8 cellular contexts compared by ENCODE assay signal in the genomic region with DNA sequence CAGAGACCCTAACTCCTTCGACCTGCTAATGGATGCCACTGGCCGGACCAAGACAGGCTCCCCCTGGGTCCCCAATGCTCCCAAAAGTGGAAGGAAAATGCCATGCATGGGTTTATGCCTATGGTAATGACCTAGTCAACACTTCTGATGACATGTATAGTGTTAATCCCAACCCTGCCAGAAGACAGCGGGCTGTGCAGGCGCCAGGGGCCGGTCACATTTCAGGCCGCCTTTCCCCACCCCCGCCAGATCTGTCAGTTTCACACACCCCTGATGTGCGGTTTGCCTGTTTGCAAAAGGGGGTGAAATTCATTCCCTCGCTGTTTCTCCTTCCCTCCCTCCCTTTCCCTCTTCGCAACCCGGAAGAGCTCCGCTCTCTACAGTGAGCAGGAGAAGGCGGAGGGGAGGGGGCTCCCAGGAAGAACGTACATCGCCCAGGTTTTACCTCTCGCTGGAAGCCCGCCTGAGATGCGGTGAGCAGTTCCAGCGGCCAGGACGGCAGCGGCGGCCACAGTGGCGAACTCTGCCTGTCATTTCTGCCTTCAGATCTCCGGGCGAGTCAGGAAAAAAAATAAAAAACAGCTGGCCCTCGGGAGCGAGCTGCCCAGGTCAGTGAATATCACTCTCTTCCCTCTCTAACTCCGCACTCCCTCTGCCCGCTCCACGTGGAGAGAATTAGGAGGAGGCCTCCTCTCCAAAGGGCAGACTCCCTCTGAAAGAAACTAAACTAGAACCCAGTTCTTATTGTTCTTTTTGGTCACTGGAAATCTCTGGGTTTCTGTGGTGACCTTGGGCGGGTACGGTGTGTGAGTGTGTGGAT. TPM values are rescaled to one million over a fixed set of nuclear protein-coding genes. Genes with fewer than 3 reads are reported as not detected.
A peak's percentile ranks its signal among the peaks of the same experiment; 100 is the strongest.
DNase-seq lines count a peak whose midpoint lies in the region; ATAC-seq and TF ChIP-seq lines count a peak whose summit lies in the region.

No MANE protein-coding gene starts in this region.

- peaks cover 2% of the 10 kb centered on the region for H3K4me1 ChIP-seq in right cardiac atrium (ENCODE audit: control insufficient read depth, insufficient read depth, low read length)

- H3K9me3 ChIP-seq in right cardiac atrium (ENCODE audit: control insufficient read depth, low read length), result no peaks in the 10 kb centered on the region

- 3% methylated on average over 32 of the region's 32 CpGs for WGBS in right cardiac atrium

- H3K27ac ChIP-seq in right cardiac atrium (ENCODE audit: low read length), result no peak overlapping the region

- H3K27me3 ChIP-seq in right cardiac atrium (ENCODE audit: control insufficient read depth, insufficient read depth), result no peaks in the 10 kb centered on the region

- intact Hi-C loops in right cardiac atrium (cut with DNase I), result no loop called here

- ATAC-seq in SK-N-SH treated with all-trans-retinoic acid at 6 μM for 48 hours (peak; percentile 57), right cardiac atrium (no peak)

- peak; percentile 1 for DNase-seq in NCI-H2227 treated with DMSO at 0.1 percent for 48 hours (lab: John Stamatoyannopoulos, UW)
- no peak for DNase-seq in NCI-H2227 (lab: John Stamatoyannopoulos, UW; ENCODE audit: unreplicated experiment)
- DNase-seq in right cardiac atrium, result no peak
- peak; percentile 57 for DNase-seq in stimulated activated CD8-positive, alpha-beta memory T cell treated with anti-CD3 and anti-CD28 coated beads, Interleukin-4, amount 100 ng/mL, for 48 hours
- no peak for DNase-seq in NCI-H226
- no peak for DNase-seq in OCI-M2 (lab: John Stamatoyannopoulos, UW; ENCODE audit: unreplicated experiment)
- DNase-seq in activated CD4-positive, CD25-positive, alpha-beta regulatory T cell (lab: John Stamatoyannopoulos, UW), result no peak

- peak overlapping the region; percentile 41 for H3K4me3 ChIP-seq in right cardiac atrium (ENCODE audit: low read length)

TF ChIP-seq in SK-N-SH treated with all-trans-retinoic acid at 6 μM for 48 hours, 23 proteins besides CTCF, POLR2A, EP300 and RAD21:
- TF ChIP-seq ARNTL (CRISPR knock-in tag; IDR thresholded peaks at IDR 0.05; ENCODE audit: borderline replicate concordance, low read depth) (no peak), ESRRG (CRISPR knock-in tag; IDR thresholded peaks at IDR 0.05) (no peak)

RNA-seq across cellular contexts. Expression of a gene that starts 9.4 kb away (rescaled TPM):
- total RNA-seq in right cardiac atrium, result 1 to 10 TPM in 2 of 4 donors, under 1 TPM in 2; 0.76 to 1.7 (median 0.95) TPM
- polyA plus RNA-seq in right cardiac atrium, result 1.4 TPM

Comparison
In these comparisons a context has a peak if more than half of its experiments do, and no peak if none do; other contexts are left out.
1. DNase-seq: peak in NCI-H2227 treated with DMSO at 0.1 percent for 48 hours (single experiment) and stimulated activated CD8-positive, alpha-beta memory T cell treated with anti-CD3 and anti-CD28 coated beads, Interleukin-4, amount 100 ng/mL, for 48 hours (single experiment); none in NCI-H2227 (single experiment), right cardiac atrium (0 of 3), NCI-H226 (single experiment), OCI-M2 (single experiment) and activated CD4-positive, CD25-positive, alpha-beta regulatory T cell (0 of 4).